7 cellular contexts compared by ENCODE assay signal in genomic region chr14:32127731-32128654, GRCh38. TPM values are rescaled to one million over a fixed set of nuclear protein-coding genes. Genes with fewer than 3 reads are reported as not detected.
DNase-seq lines count a peak whose midpoint lies in the region; ATAC-seq and TF ChIP-seq lines count a peak whose summit lies in the region.
"Not testable (repeated sequence)": the region's sequence is repeated elsewhere in the genome, so short reads cannot be mapped to it uniquely, and the experiment has no call there.

No MANE protein-coding gene starts in this region.

- peak; percentile 89 for ATAC-seq in left ventricle myocardium superior

- H3K27ac ChIP-seq in RWPE1 (peak overlapping the region; percentile 66), muscle layer of colon (ENCODE audit: low read depth, low read length) (peak overlapping the region; percentile 23), transverse colon (peak overlapping the region in 3 of 4 donors; percentile 18 to 37 (median 31))

- in situ Hi-C loops in Caki2 (cut with HindIII; ENCODE audit: low pct_unique_long_range_greater_than_20kb, low sequenced_read_pairs); transverse colon (cut with MboI; ENCODE audit: low pct_ligation_motif_present in 1 of 4, low pct_unique_long_range_greater_than_20kb in 1 of 4, low sequenced_read_pairs in 3 of 4): not testable (repeated sequence)

- CTCF ChIA-PET in RWPE1 (lab: Yijun Ruan, JAX) = not testable (repeated sequence)

- not testable (repeated sequence) for H3K4me3 ChIP-seq in muscle layer of colon (ENCODE audit: low read depth in 1 of 2, low read length in 2 of 2); transverse colon

- H3K9ac ChIP-seq in muscle layer of colon (ENCODE audit: low read length) = not testable (repeated sequence)

- DNase-seq in Caki2 (ENCODE audit: low read depth) (peak; percentile 64), glomerular visceral epithelial cell (ENCODE audit: extremely low spot score) (peak; percentile 79), left ventricle myocardium superior (peak; percentile 53)
- not testable (repeated sequence) for DNase-seq in RWPE1 (ENCODE audit: low spot score); chondrocyte (ENCODE audit: low spot score); transverse colon

- H3K36me3 ChIP-seq in muscle layer of colon (ENCODE audit: insufficient read depth, low read length); transverse colon: not testable (repeated sequence)

- TF ChIP-seq EP300 in transverse colon (IDR thresholded peaks at IDR 0.05; ENCODE audit: low read depth) = not testable (repeated sequence)

- not testable (repeated sequence) for H3K9me3 ChIP-seq in muscle layer of colon (ENCODE audit: low read length); transverse colon

- POLR2A ChIA-PET in RWPE1 (lab: Yijun Ruan, JAX; ENCODE audit: low non-redundant PET) = not testable (repeated sequence)

- TF ChIP-seq CTCF in RWPE1 (conservative IDR thresholded peaks at IDR 0.05; ENCODE audit: low read depth); chondrocyte (IDR thresholded peaks at IDR 0.05); transverse colon (IDR thresholded peaks at IDR 0.05): not testable (repeated sequence)

- intact Hi-C loops in left ventricle myocardium superior (cut with micrococcal nuclease); transverse colon (cut with DNase I; ENCODE audit: low total_unique reads): not testable (repeated sequence)

- WGBS in transverse colon (ENCODE audit: low coverage in 1 of 2), 2 donors = 97 to 100% methylated on average over 6 to 56 of the region's 57 CpGs

- H3K4me1 Mint-ChIP-seq in chondrocyte (ENCODE audit: low read depth) = peaks cover 29% of the 10 kb centered on the region

- not testable (repeated sequence) for H3K4me3 Mint-ChIP-seq in chondrocyte (ENCODE audit: unreplicated experiment)

- not testable (repeated sequence) for TF ChIP-seq POLR2A in transverse colon (IDR thresholded peaks at IDR 0.05)

- H3K4me1 ChIP-seq in muscle layer of colon (ENCODE audit: insufficient read depth, low read length) = peaks cover 25% of the 10 kb centered on the region
- H3K4me1 ChIP-seq in transverse colon = peaks cover 0 to 21% (median 0%) of the 10 kb centered on the region in 4 donors

- H3K27me3 ChIP-seq in muscle layer of colon (ENCODE audit: control insufficient read depth in 1 of 2, insufficient read depth in 2 of 2, low read length in 2 of 2); transverse colon: not testable (repeated sequence)

- H3K27ac Mint-ChIP-seq in chondrocyte (ENCODE audit: unreplicated experiment) = peak overlapping the region; percentile 39

- peaks cover 14% of the 10 kb centered on the region for H3K36me3 Mint-ChIP-seq in chondrocyte (ENCODE audit: low read depth)

- not testable (repeated sequence) for H3K27me3 Mint-ChIP-seq in chondrocyte (ENCODE audit: low read depth)

- not testable (repeated sequence) for H3K9me3 Mint-ChIP-seq in chondrocyte (ENCODE audit: low read depth)

RNA-seq across cellular contexts. Expression of gene ARHGAP5, which starts 50.9 kb away (rescaled TPM):
- total RNA-seq in Caki2 (2014; rRNA removed; shearing (Covaris generic); ENCODE audit: low replicate concordance) = 55.2 and 59.1 TPM in 2 replicates
- total RNA-seq in chondrocyte = 82.8 to 88.0 TPM (median 87.0 TPM) in 3 replicates
- total RNA-seq in left ventricle myocardium superior = 263 TPM
- total RNA-seq in transverse colon = 100 to 1,000 TPM in 1 of 4 donors, 10 to 100 TPM in 3; 66.5 to 120 (median 85.3) TPM
